ENCODE assay signal across 1 cellular context in genomic region chr12:115433014-115433634, GRCh38.
TF ChIP-seq lines count a peak whose summit lies in the region.

No MANE protein-coding gene starts in this region.

TF ChIP-seq in HepG2, 621 proteins besides CTCF, POLR2A, EP300 and RAD21 (continued from another document and continues in another):
- TF ChIP-seq ZNF276 (CRISPR knock-in tag; IDR thresholded peaks at IDR 0.05; ENCODE audit: low read depth) (no peak), TEAD2 (CRISPR knock-in tag; IDR thresholded peaks at IDR 0.05) (no peak), ZBTB42 (CRISPR knock-in tag; IDR thresholded peaks at IDR 0.05) (peak; percentile 56; the same call in 1 of the 2 replicates), IRF1 (CRISPR knock-in tag; IDR thresholded peaks at IDR 0.05; ENCODE audit: low read depth) (no peak), ELK4 (CRISPR knock-in tag; IDR thresholded peaks at IDR 0.05; ENCODE audit: borderline replicate concordance) (no peak), TEF (CRISPR knock-in tag; IDR thresholded peaks at IDR 0.05) (0 out of 2 replicates have a peak, but pooled peaks have one; percentile 55), AKAP8 (CRISPR knock-in tag; IDR thresholded peaks at IDR 0.05) (no peak), ZNF597 (CRISPR knock-in tag; IDR thresholded peaks at IDR 0.05) (no peak), RBM22 (optimal IDR thresholded peaks at IDR 0.05; ENCODE audit: low read length) (peak; percentile 18), ZNF800 (CRISPR knock-in tag; IDR thresholded peaks at IDR 0.05) (no peak), ZNF761 (CRISPR knock-in tag; conservative IDR thresholded peaks at IDR 0.05) (no peak), RARA (CRISPR knock-in tag; IDR thresholded peaks at IDR 0.05) (peak; percentile 93), GTF2F1 (IDR thresholded peaks at IDR 0.05; ENCODE audit: low read length) (no peak), ZNF333 (CRISPR knock-in tag; IDR thresholded peaks at IDR 0.05; ENCODE audit: borderline replicate concordance) (no peak), ZNF263 (CRISPR knock-in tag; IDR thresholded peaks at IDR 0.05) (no peak; the same call in 1 of the 2 replicates), ZNF512B (CRISPR knock-in tag; IDR thresholded peaks at IDR 0.05; ENCODE audit: borderline replicate concordance) (no peak), ZNF557 (CRISPR knock-in tag; IDR thresholded peaks at IDR 0.05) (peak; percentile 61; the same call in 1 of the 2 replicates), CHCHD3 (CRISPR knock-in tag; IDR thresholded peaks at IDR 0.05) (no peak), ZBTB10 (CRISPR knock-in tag; IDR thresholded peaks at IDR 0.05; ENCODE audit: borderline replicate concordance) (no peak), KDM2A (CRISPR knock-in tag; IDR thresholded peaks at IDR 0.05; ENCODE audit: borderline replicate concordance, low read depth) (peak; percentile 41), HMGA1 (CRISPR knock-in tag; conservative IDR thresholded peaks at IDR 0.05) (no peak), ZFP91 (CRISPR knock-in tag; IDR thresholded peaks at IDR 0.05; ENCODE audit: borderline replicate concordance) (no peak; the same call in 1 of the 2 replicates), ZNF33B (CRISPR knock-in tag; IDR thresholded peaks at IDR 0.05) (no peak), PRDM15 (CRISPR knock-in tag; IDR thresholded peaks at IDR 0.05) (no peak), STAT6 (CRISPR knock-in tag; IDR thresholded peaks at IDR 0.05; ENCODE audit: borderline replicate concordance) (no peak), ZMYM4 (CRISPR knock-in tag; IDR thresholded peaks at IDR 0.05) (peak; percentile 78), PHF21A (CRISPR knock-in tag; IDR thresholded peaks at IDR 0.05) (peak; percentile 85), BCL6 (CRISPR knock-in tag; IDR thresholded peaks at IDR 0.05) (peak; percentile 91), BCL3 (CRISPR knock-in tag; IDR thresholded peaks at IDR 0.05) (no peak), ZNF543 (CRISPR knock-in tag; IDR thresholded peaks at IDR 0.05) (no peak), HDAC6 (IDR thresholded peaks at IDR 0.05; ENCODE audit: low read depth, low read length) (no peak), HMG20B (CRISPR knock-in tag; conservative IDR thresholded peaks at IDR 0.05) (peak; percentile 42; the same call in 1 of the 2 replicates)
